In the genomic region with DNA sequence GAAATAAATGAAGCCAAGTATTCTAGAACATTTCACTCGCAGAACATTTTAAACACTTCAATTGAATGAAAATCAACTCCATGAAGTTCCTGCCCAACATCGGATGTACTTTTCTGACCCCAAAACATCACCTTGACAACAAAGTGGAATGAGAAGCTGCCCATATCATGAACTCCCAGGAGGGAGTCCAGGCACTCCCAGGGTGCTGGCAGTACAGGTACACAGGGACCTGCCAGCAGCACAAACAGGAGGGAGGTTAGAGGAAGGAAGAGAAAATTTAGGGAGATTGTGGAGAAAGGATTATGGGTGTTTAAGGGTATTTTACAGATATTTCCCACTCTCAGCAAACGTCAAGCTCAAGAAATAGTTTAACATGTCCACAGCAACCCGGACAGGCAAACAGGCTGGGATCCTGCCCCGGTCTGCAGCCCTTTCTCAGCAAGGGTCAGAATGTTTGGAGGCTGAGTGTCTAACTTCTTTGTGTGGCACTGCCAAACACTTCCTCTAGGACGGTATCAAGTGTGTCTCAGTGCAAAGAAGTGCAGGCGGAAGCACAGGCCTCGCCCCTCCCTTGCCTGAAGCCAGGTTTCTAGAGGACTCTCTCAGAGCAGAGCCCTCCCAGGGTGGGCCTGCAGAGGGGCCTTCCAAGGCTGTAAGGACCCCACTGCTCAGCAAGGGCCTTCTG, we compare ENCODE assay signal across 19 cellular contexts.
"Had no signal": no experiment of that assay in that cellular context is flagged by ENCODE, and none has a peak within 500 bp of the region (broad histone marks: within the 10 kb centered on the region; RNA-seq: fewer than 3 reads in every experiment).

No MANE protein-coding gene starts in this region.

- H3K4me1 ChIP-seq: esophagus muscularis mucosa, thyroid gland had no signal

- H3K4me3 ChIP-seq: esophagus muscularis mucosa, skin epidermis, thyroid gland had no signal

- H3K27me3 ChIP-seq: esophagus muscularis mucosa, neutrophil, thyroid gland had no signal

- ATAC-seq: activated CD4-positive, CD25-positive, alpha-beta regulatory T cell treated with anti-CD3 and anti-CD28 coated beads, Interleukin-2, amount 50 U/mL, for 24 hours; activated CD8-positive, alpha-beta memory T cell treated with anti-CD3 and anti-CD28 coated beads, Interleukin-2, amount 10 ng/mL, durations not matched to agents 7 days and 5 days; activated T-cell treated with anti-CD3 and anti-CD28 coated beads, Interleukin-2, amount 50 U/mL, for 4 hours; left colon had no signal

- H3K4me3 Mint-ChIP-seq: activated CD8-positive, alpha-beta memory T cell treated with anti-CD3 and anti-CD28 coated beads, Interleukin-2, amount 10 ng/mL, durations not matched to agents 7 days and 5 days; activated naive CD8-positive, alpha-beta T cell; activated T-cell treated with anti-CD3 and anti-CD28 coated beads, Interleukin-2, amount 50 U/mL, for 4 hours; dendritic cell treated with granulocyte-macrophage colony-stimulating factor and Interleukin-4, amounts not matched to agents 40 ng/mL and 50 ng/mL, for 4 days; T-helper 1 cell treated with Interleukin-12 subunit alpha and Interleukin-12 subunit beta and Interleukin-4 antibody, amounts not matched to agents 30 μg/mL and 1 μg/mL, for 36 hours had no signal

- H3K27ac Mint-ChIP-seq: activated CD8-positive, alpha-beta memory T cell treated with anti-CD3 and anti-CD28 coated beads, Interleukin-2, amount 10 ng/mL, durations not matched to agents 7 days and 5 days; dendritic cell treated with granulocyte-macrophage colony-stimulating factor and Interleukin-4, amounts not matched to agents 40 ng/mL and 50 ng/mL, for 4 days; T-helper 1 cell treated with Interleukin-12 subunit alpha and Interleukin-12 subunit beta and Interleukin-4 antibody, amounts not matched to agents 30 μg/mL and 1 μg/mL, for 36 hours had no signal

- H3K9me3 Mint-ChIP-seq: activated T-cell treated with anti-CD3 and anti-CD28 coated beads, Interleukin-2, amount 50 U/mL, for 4 hours; dendritic cell treated with granulocyte-macrophage colony-stimulating factor and Interleukin-4, amounts not matched to agents 40 ng/mL and 50 ng/mL, for 4 days; T-helper 1 cell treated with Interleukin-12 subunit alpha and Interleukin-12 subunit beta and Interleukin-4 antibody, amounts not matched to agents 30 μg/mL and 1 μg/mL, for 36 hours had no signal

- H3K27ac ChIP-seq: esophagus muscularis mucosa, neutrophil, skin epidermis, thyroid gland had no signal

- H3K9me3 ChIP-seq: esophagus muscularis mucosa, neutrophil, thyroid gland had no signal

- H3K27me3 Mint-ChIP-seq: activated CD8-positive, alpha-beta memory T cell treated with anti-CD3 and anti-CD28 coated beads, Interleukin-2, amount 10 ng/mL, durations not matched to agents 7 days and 5 days; activated naive CD8-positive, alpha-beta T cell; dendritic cell treated with granulocyte-macrophage colony-stimulating factor and Interleukin-4, amounts not matched to agents 40 ng/mL and 50 ng/mL, for 4 days had no signal

- DNase-seq: activated CD4-positive, alpha-beta T cell treated with anti-CD3 and anti-CD28 coated beads, Interleukin-2, amount 50 U/mL, for 48 hours; activated CD8-positive, alpha-beta memory T cell treated with anti-CD3 and anti-CD28 coated beads, Interleukin-2, amount 10 ng/mL, durations not matched to agents 7 days and 5 days; activated gamma-delta T cell; activated T-cell treated with anti-CD3 and anti-CD28 coated beads, Interleukin-2, amount 50 U/mL, for 4 hours; anterior cingulate cortex; cerebellar nuclear complex; hypothalamus; left colon; mesenchymal stem cell; posterior cingulate gyrus; stimulated activated CD4-positive, alpha-beta T cell treated with anti-CD3 and anti-CD28 coated beads, Interleukin-4, amount 100 ng/mL, for 4 hours; thyroid gland had no signal
